ENCODE assay signal across 2 cellular contexts in the genomic region with DNA sequence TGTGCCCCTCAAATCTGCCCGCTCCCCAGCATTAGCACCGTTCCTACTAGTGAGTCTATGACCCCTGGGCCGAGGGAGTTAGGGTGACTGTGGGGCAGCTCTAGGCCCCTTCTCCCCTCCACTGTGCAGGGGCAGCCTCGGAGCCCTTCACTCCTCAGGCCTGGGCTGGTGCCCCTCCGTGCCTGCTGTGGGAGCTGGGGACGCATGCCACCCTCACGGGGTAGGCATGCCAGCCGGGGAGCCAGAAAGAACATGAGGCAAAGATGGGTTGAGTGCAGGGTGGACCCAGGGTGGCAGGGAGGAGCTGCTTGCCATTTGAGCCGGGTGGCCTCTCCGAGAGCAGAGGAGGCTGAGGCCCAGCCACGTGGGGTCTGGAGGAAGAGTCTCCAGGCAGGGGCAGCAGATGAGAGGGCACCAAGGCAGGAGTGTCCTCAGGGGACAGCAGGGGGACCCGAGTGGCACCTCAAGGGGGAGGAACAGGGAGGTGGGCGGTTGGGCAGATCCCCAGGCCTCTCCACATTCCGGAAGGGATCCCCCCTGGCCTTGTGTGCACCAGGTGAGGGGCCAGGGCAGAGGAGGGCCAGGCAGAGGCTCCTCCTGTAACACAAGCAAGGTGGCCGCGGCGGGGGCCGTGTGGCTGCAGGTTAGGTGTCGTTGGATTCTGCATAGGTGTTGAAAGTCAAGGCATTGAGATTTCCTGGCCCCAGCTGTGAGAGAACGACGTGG.
TF ChIP-seq lines count a peak whose summit lies in the region.

No MANE protein-coding gene starts in this region.

TF ChIP-seq in GM23338, 12 proteins besides CTCF, POLR2A, EP300 and RAD21:
- no peak for TF ChIP-seq JUNB (IDR thresholded peaks at IDR 0.05; ENCODE audit: unreplicated experiment)
- TF ChIP-seq EZH2 (IDR thresholded peaks at IDR 0.05; ENCODE audit: low read depth, unreplicated experiment) = no peak
- no peak for TF ChIP-seq ZNF331 (CRISPR knock-in tag; IDR thresholded peaks at IDR 0.05; ENCODE audit: low read depth)
- no peak for TF ChIP-seq NANOG (IDR thresholded peaks at IDR 0.05; ENCODE audit: borderline replicate concordance)
- no peak for TF ChIP-seq STAT1 (IDR thresholded peaks at IDR 0.05; ENCODE audit: unreplicated experiment)
TF ChIP-seq in GM23338: peak in this region for 0.

TF ChIP-seq in H1, 55 proteins besides CTCF, POLR2A, EP300 and RAD21:
- TF ChIP-seq MAFK (IDR thresholded peaks at IDR 0.05; ENCODE audit: low read depth, low read length) = no peak
- TF ChIP-seq KDM5A (IDR thresholded peaks at IDR 0.05; ENCODE audit: low read length) = no peak
- no peak for TF ChIP-seq BACH1 (IDR thresholded peaks at IDR 0.05; ENCODE audit: low read length)
- no peak for TF ChIP-seq SRF (IDR thresholded peaks at IDR 0.05; ENCODE audit: low read depth, low read length)
- TF ChIP-seq BRCA1 (IDR thresholded peaks at IDR 0.05; ENCODE audit: low read depth, low read length) = no peak
- no peak for TF ChIP-seq CBX8 (IDR thresholded peaks at IDR 0.05; ENCODE audit: borderline replicate concordance, low read depth, low read length)
- no peak for TF ChIP-seq SIX5 (IDR thresholded peaks at IDR 0.05; ENCODE audit: low read depth, low read length)
